1 cellular context compared by ENCODE assay signal in the genomic region with DNA sequence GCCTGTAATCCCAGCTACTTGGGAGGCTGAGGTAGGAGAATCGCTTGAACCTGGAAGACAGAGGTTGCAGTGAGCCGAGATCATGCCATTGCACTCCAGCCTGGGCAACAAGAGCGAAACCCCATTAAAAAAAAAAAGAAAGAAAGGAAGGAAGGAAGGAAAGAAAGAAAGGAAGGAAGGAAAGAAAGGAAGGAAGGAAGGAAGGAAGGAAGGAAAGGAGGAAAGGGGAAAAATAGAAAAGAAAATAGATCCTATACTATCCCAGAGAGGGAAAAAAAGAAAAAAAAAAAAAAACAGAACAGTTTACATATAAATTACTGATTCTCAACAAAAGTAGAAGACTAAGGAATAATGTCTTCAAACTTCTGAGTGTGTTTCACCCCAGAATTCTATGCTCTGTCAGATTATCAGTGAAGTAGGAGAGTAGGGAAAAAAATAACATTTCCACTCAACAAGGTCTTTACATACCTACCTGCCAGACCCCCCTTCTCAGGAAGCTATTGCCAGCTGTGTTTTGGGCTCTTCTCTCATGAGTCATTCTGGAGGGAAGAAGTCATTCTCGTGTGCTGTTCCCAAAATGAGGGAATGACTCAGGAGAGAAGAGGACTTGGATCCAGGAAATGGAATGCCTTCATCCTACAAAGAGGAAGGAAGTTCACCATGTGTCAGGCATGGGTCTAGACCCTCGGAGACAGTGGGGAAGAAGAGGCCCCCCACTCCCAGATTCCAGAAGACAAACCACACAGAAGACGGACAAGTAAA.
TF ChIP-seq lines count a peak whose summit lies in the region.

No MANE protein-coding gene starts in this region.

TF ChIP-seq in K562, 482 proteins besides CTCF, POLR2A, EP300 and RAD21 (continued from another document):
- TF ChIP-seq ZNF592 (IDR thresholded peaks at IDR 0.05) (peak; percentile 68), CAMTA2 (CRISPR knock-in tag; conservative IDR thresholded peaks at IDR 0.05) (no peak), ZNF347 (CRISPR knock-in tag; IDR thresholded peaks at IDR 0.05; ENCODE audit: low read depth) (no peak), ZNF224 (CRISPR knock-in tag; IDR thresholded peaks at IDR 0.05) (no peak), DPF2 (IDR thresholded peaks at IDR 0.05) (peak; percentile 37; the same call in 1 of the 2 replicates), L3MBTL2 (IDR thresholded peaks at IDR 0.05) (no peak), GMEB1 (CRISPR knock-in tag; IDR thresholded peaks at IDR 0.05) (no peak)
- TF ChIP-seq, protein P1, sequence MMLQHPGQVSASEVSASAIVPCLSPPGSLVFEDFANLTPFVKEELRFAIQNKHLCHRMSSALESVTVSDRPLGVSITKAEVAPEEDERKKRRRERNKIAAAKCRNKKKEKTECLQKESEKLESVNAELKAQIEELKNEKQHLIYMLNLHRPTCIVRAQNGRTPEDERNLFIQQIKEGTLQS (IDR thresholded peaks at IDR 0.05) = peak; percentile 72
- TF ChIP-seq, protein P1 (CRISPR knock-in tag; conservative IDR thresholded peaks at IDR 0.05) = no peak
- TF ChIP-seq, protein P2, sequence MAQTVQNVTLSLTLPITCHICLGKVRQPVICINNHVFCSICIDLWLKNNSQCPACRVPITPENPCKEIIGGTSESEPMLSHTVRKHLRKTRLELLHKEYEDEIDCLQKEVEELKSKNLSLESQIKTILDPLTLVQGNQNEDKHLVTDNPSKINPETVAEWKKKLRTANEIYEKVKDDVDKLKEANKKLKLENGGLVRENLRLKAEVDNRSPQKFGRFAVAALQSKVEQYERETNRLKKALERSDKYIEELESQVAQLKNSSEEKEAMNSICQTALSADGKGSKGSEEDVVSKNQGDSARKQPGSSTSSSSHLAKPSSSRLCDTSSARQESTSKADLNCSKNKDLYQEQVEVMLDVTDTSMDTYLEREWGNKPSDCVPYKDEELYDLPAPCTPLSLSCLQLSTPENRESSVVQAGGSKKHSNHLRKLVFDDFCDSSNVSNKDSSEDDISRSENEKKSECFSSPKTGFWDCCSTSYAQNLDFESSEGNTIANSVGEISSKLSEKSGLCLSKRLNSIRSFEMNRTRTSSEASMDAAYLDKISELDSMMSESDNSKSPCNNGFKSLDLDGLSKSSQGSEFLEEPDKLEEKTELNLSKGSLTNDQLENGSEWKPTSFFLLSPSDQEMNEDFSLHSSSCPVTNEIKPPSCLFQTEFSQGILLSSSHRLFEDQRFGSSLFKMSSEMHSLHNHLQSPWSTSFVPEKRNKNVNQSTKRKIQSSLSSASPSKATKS (CRISPR knock-in tag; IDR thresholded peaks at IDR 0.05) = no peak
